Comparison of ENCODE assay signal across 15 cellular contexts in the genomic region with DNA sequence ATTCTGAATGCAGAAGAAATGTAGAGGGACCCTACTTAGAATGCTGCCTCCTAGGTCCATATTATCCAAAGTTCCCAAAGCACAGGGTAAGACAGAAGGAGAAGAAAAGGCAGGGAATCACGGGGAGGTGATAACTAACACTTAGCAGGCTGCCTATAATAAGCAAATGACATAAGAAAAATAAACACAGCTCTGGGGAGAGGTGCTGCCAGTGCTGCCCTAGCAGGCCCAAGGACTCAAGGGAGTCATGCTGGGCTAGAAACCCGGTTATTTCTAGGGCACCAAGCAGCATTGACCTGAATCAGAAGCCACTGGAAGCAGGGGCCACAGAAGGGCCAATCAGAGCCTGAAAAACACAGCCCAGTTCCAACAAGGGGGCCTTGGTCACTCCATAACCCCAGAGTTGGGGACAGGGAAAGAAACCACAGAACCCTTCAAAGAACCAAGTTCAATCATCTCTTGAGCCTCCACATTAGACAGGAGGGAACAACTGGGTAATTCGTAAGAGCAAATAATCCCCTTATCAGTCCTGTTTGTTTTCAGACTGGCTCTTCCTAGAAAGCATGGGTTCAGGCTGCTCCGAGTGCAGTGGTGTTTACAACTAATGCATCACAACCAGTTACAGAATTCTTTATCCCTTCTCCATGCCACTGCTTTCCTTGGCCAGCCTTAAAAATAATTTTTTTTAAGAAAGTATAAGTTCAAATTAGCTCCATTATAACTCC. TPM values are rescaled to one million over a fixed set of nuclear protein-coding genes. Genes with fewer than 3 reads are reported as not detected.
DNase-seq lines count a peak whose midpoint lies in the region; ATAC-seq and TF ChIP-seq lines count a peak whose summit lies in the region.
"Had no signal": no experiment of that assay in that cellular context is flagged by ENCODE, and none has a peak within 500 bp of the region (broad histone marks: within the 10 kb centered on the region; RNA-seq: fewer than 3 reads in every experiment).

No MANE protein-coding gene starts in this region.

- in situ Hi-C loops in gastrocnemius medialis (cut with MboI; ENCODE audit: low sequenced_read_pairs in 4 of 4): no loop called here

- intact Hi-C loops in gastrocnemius medialis (cut with DNase I; ENCODE audit: low total_unique reads): loop anchor here (2.0 kb wide), 1 partner anchor 20 kb away; no protein-coding TSS in a partner anchor

- no peak for TF ChIP-seq CTCF in right atrium auricular region (IDR thresholded peaks at IDR 0.05)
- TF ChIP-seq CTCF in gastrocnemius medialis (IDR thresholded peaks at IDR 0.05 in 4 of 5, conservative IDR thresholded peaks at IDR 0.05 in 1 of 5): no peak
- TF ChIP-seq CTCF in omental fat pad (IDR thresholded peaks at IDR 0.05): no peak

- H3K4me3 ChIP-seq in endocrine pancreas (ENCODE audit: control insufficient read depth, insufficient read depth, low read length) (no peak overlapping the region), right atrium auricular region (no peak overlapping the region), gastrocnemius medialis (peak overlapping the region in 2 of 4 donors; percentile 25 to 33)

- peak overlapping the region; percentile 60 to 62 for H3K27ac ChIP-seq in right atrium auricular region
- H3K27ac ChIP-seq in gastrocnemius medialis: peak overlapping the region; percentile 89 to 96 (median 94)
- H3K27ac ChIP-seq: KMS-11 had no signal

- DNase-seq in NCI-H526 treated with DMSO at 0.1 percent for 48 hours (lab: John Stamatoyannopoulos, UW): peak; percentile 8
- no peak for DNase-seq in right atrium auricular region (ENCODE audit: low spot score)
- DNase-seq in gastrocnemius medialis: peak; percentile 28 to 57
- DNase-seq in omental fat pad (ENCODE audit: low spot score): no peak
- no peak for DNase-seq in T-helper 2 cell
- DNase-seq: ACHN; CD4-positive, CD25-positive, alpha-beta regulatory T cell; DMS53; NCI-H1092; NCI-H1694 treated with DMSO at 0.1 percent for 48 hours; NCI-H226; NCI-H524 treated with DMSO at 0.1 percent for 48 hours had no signal

- ATAC-seq in gastrocnemius medialis (peak; percentile 25 to 60), omental fat pad (ENCODE audit: low FRiP score) (no peak), esophagus mucosa (no peak)

- peak overlapping the region; percentile 17 for H3K9ac ChIP-seq in endocrine pancreas (ENCODE audit: control insufficient read depth, insufficient read depth, low read length)
- H3K9ac ChIP-seq: KMS-11 had no signal

- TF ChIP-seq POLR2A in gastrocnemius medialis (IDR thresholded peaks at IDR 0.05): peak in 1 of 2 donors; percentile 59

- H3K9me3 ChIP-seq in endocrine pancreas (ENCODE audit: control insufficient read depth, low read length) (no peaks in the 10 kb centered on the region), right atrium auricular region (no peaks in the 10 kb centered on the region), gastrocnemius medialis (no peaks in the 10 kb centered on the region)

- H3K4me1 ChIP-seq in endocrine pancreas (ENCODE audit: control insufficient read depth, insufficient read depth, low read length) (peaks cover 6% of the 10 kb centered on the region), right atrium auricular region (peaks cover 0 to 31% of the 10 kb centered on the region in 2 donors), gastrocnemius medialis (peaks cover 65 to 88% of the 10 kb centered on the region in 2 donors)

- H3K27me3 ChIP-seq in endocrine pancreas (ENCODE audit: control insufficient read depth, insufficient read depth, low read length) (no peaks in the 10 kb centered on the region), right atrium auricular region (no peaks in the 10 kb centered on the region), gastrocnemius medialis (no peaks in the 10 kb centered on the region)

- H3K36me3 ChIP-seq in endocrine pancreas (ENCODE audit: control insufficient read depth, insufficient read depth, low read length) (no peaks in the 10 kb centered on the region), right atrium auricular region (no peaks in the 10 kb centered on the region), gastrocnemius medialis (no peaks in the 10 kb centered on the region)

RNA-seq across cellular contexts. Expression of a gene that starts 24.0 kb away (rescaled TPM):
- total RNA-seq in right atrium auricular region: 1 to 10 TPM; 1.8 to 1.9 TPM
- total RNA-seq in gastrocnemius medialis: 10 to 100 TPM; 10.3 to 28.8 (median 20.0) TPM
- total RNA-seq in omental fat pad: 10 to 100 TPM in 1 of 4 donors, 1 to 10 TPM in 3; 2.3 to 16.9 (median 5.9) TPM
- 1.9 TPM for total RNA-seq in esophagus mucosa
- total RNA-seq: CD4-positive, CD25-positive, alpha-beta regulatory T cell had no signal

Comparison
In these comparisons a context has a peak if more than half of its experiments do, and no peak if none do; other contexts are left out.
1. DNase-seq: peak in NCI-H526 treated with DMSO at 0.1 percent for 48 hours (single experiment) and gastrocnemius medialis (2 of 2); none in right atrium auricular region (single experiment), omental fat pad (single experiment) and T-helper 2 cell (0 of 5).
2. ATAC-seq: peak in gastrocnemius medialis (2 of 2); none in omental fat pad (single experiment) and esophagus mucosa (single experiment).